Comparison of ENCODE assay signal across 20 cellular contexts in genomic region chr9:108855888-108856287, GRCh38. TPM values are rescaled to one million over a fixed set of nuclear protein-coding genes. Genes with fewer than 3 reads are reported as not detected.
DNase-seq lines count a peak whose midpoint lies in the region; ATAC-seq, FAIRE-seq and TF ChIP-seq lines count a peak whose summit lies in the region.
"Had no signal": no experiment of that assay in that cellular context is flagged by ENCODE, and none has a peak within 500 bp of the region (broad histone marks: within the 10 kb centered on the region; RNA-seq: fewer than 3 reads in every experiment).

TSS of gene ACTL7B (minus strand) at chr9:108855986. CDS start at chr9:108855930, 56 bp downstream.

- H4K5ac ChIP-seq in IMR-90 (ENCODE audit: low read depth, low read length), result no peak within 1 kb of the TSS

- no peak within 1 kb of the TSS for H3K4ac ChIP-seq in IMR-90 (ENCODE audit: low read depth, low read length)

- no peaks in the 10 kb centered on the region for H3K79me1 ChIP-seq in IMR-90 (ENCODE audit: low read depth in 1 of 2, low read length in 2 of 2)

- H3K18ac ChIP-seq in IMR-90 (ENCODE audit: low read depth, low read length), result no peak within 1 kb of the TSS

- TF ChIP-seq POLR2A in IMR-90 (IDR thresholded peaks at IDR 0.05; ENCODE audit: low read depth, low read length) (no peak), K562 (conservative IDR thresholded peaks at IDR 0.05) (no peak), testis (IDR thresholded peaks at IDR 0.05) (no peak)

- no peak for TF ChIP-seq RAD21 in IMR-90 (IDR thresholded peaks at IDR 0.05; ENCODE audit: low read length)
- TF ChIP-seq RAD21 in K562 (CRISPR knock-in tag; conservative IDR thresholded peaks at IDR 0.05 in 1 of 2, IDR thresholded peaks at IDR 0.05 in 1 of 2), result no peak

- DNase-seq in IMR-90, result no peak
- DNase-seq in K562 (ENCODE audit: extremely low read depth in 1 of 4, low spot score in 3 of 4), result no peak
- DNase-seq in osteoblast (ENCODE audit: insufficient read length, low spot score, missing footprints), result peak; percentile 84
- DNase-seq in testis, result no peak
- DNase-seq in heart right ventricle, result no peak
- DNase-seq in superior temporal gyrus (ENCODE audit: extremely low spot score), result no peak
- DNase-seq in left ventricle myocardium inferior, result no peak
- DNase-seq: AML-193; CD4-positive, alpha-beta T cell; DMS153; DMS79; GDM1; GOT3; H9 had no signal

- WGBS in IMR-90 (ENCODE audit: extremely low coverage in 2 of 2, insufficient read length in 1 of 2), 2 experiments, result 67% methylated on average over 3 of the region's 7 CpGs; no CpG with 5 or more reads in 1 of the 2 experiments
- 8% methylated on average over 7 of the region's 7 CpGs for WGBS in K562 (ENCODE audit: insufficient coverage, low coverage, missing lambda C conversion rate)
- 67 to 80% methylated on average over 4 to 7 of the region's 7 CpGs for WGBS in testis, 2 donors
- 77 to 78% methylated on average over 7 of the region's 7 CpGs for WGBS in heart right ventricle, 2 donors

- H3K4me2 ChIP-seq in IMR-90 (ENCODE audit: low read depth, low read length) (no peak within 1 kb of the TSS), K562 (ENCODE audit: insufficient read depth, low read length) (no peak within 1 kb of the TSS), osteoblast (ENCODE audit: insufficient read depth, low read length) (no peak within 1 kb of the TSS)
- H3K4me2 ChIP-seq: A549 had no signal

- H2AFZ ChIP-seq in IMR-90 (replicated peaks; ENCODE audit: low read length, poor library complexity), result peak within 1 kb of the TSS; percentile 58
- H2AFZ ChIP-seq in K562 (ENCODE audit: low read depth, low read length), result no peak within 1 kb of the TSS
- no peak within 1 kb of the TSS for H2AFZ ChIP-seq in osteoblast (ENCODE audit: low read length)

- no peak within 1 kb of the TSS for H3K56ac ChIP-seq in IMR-90 (ENCODE audit: extremely low read depth, insufficient read depth, low read length)

- H3K4me1 ChIP-seq in IMR-90 (ENCODE audit: control insufficient read depth, insufficient read depth, low read length) (no peaks in the 10 kb centered on the region), K562 (replicated peaks in 1 of 2; ENCODE audit: control insufficient read depth in 2 of 2, insufficient read depth in 2 of 2, low read length in 2 of 2) (peaks cover 0 to 15% of the 10 kb centered on the region in 2 experiments; a peak in 1 of 5 replicates), osteoblast (ENCODE audit: insufficient read depth, low read length) (peaks cover 6% of the 10 kb centered on the region), testis (no peaks in the 10 kb centered on the region), heart right ventricle (no peaks in the 10 kb centered on the region), left ventricle myocardium inferior (no peaks in the 10 kb centered on the region)
- H3K4me1 ChIP-seq: A549 had no signal

- H2BK20ac ChIP-seq in IMR-90 (ENCODE audit: low read depth, low read length), result no peak within 1 kb of the TSS

- no peak within 1 kb of the TSS for H3K14ac ChIP-seq in IMR-90 (replicated peaks; ENCODE audit: low read depth, low read length)

- H4K8ac ChIP-seq in IMR-90 (ENCODE audit: low read depth in 2 of 2, low read length in 2 of 2), result no peak within 1 kb of the TSS

- no peak within 1 kb of the TSS for H2BK15ac ChIP-seq in IMR-90 (ENCODE audit: low read depth, low read length)

- TF ChIP-seq EP300 in K562 (IDR thresholded peaks at IDR 0.05; ENCODE audit: low read length), result no peak

- ATAC-seq in IMR-90 (ENCODE audit: low read depth), result no peak
- no peak for ATAC-seq in K562
- no peak for ATAC-seq in heart right ventricle
- ATAC-seq: A549 had no signal

- no peak within 1 kb of the TSS for H2BK120ac ChIP-seq in IMR-90 (ENCODE audit: low read depth, low read length)

- no peak within 1 kb of the TSS for H2BK5ac ChIP-seq in IMR-90 (ENCODE audit: low read depth, low read length, poor library complexity, severe bottlenecking)

- intact Hi-C loops in IMR-90 (cut with micrococcal nuclease), result no loop called here
- intact Hi-C loops in K562 (cut with micrococcal nuclease), result loop anchor here (10.0 kb wide), 1 partner anchor 369 kb away; no protein-coding TSS in a partner anchor
- intact Hi-C loops in testis (cut with DNase I; ENCODE audit: low total_unique reads), result no loop called here
- intact Hi-C loops in heart right ventricle (cut with DNase I), result no loop called here
- intact Hi-C loops in left ventricle myocardium inferior (cut with micrococcal nuclease), result no loop called here

- TF ChIP-seq CTCF in IMR-90 (conservative IDR thresholded peaks at IDR 0.05; ENCODE audit: low read depth, low read length) (no peak), K562 (IDR thresholded peaks at IDR 0.05 in 2 of 3, conservative IDR thresholded peaks at IDR 0.05 in 1 of 3; ENCODE audit: insufficient read depth in 2 of 3, low read depth in 1 of 3, low read length in 3 of 3) (no peak), osteoblast (IDR thresholded peaks at IDR 0.05; ENCODE audit: extremely low read depth, low read depth, low read length) (no peak), testis (IDR thresholded peaks at IDR 0.05) (no peak), heart right ventricle (IDR thresholded peaks at IDR 0.05) (no peak), left ventricle myocardium inferior (IDR thresholded peaks at IDR 0.05; ENCODE audit: borderline replicate concordance) (no peak)

- no peak within 1 kb of the TSS for H3K23ac ChIP-seq in IMR-90 (ENCODE audit: low read depth, low read length)

- H3K9me3 ChIP-seq in IMR-90 (ENCODE audit: control insufficient read depth, insufficient read depth, low read length) (no peaks in the 10 kb centered on the region), K562 (replicated peaks; ENCODE audit: control insufficient read depth, insufficient read depth, low read depth, low read length) (no peaks in the 10 kb centered on the region), osteoblast (ENCODE audit: low read depth, low read length) (no peaks in the 10 kb centered on the region), testis (no peaks in the 10 kb centered on the region), heart right ventricle (no peaks in the 10 kb centered on the region), left ventricle myocardium inferior (replicated peaks) (no peaks in the 10 kb centered on the region)
- H3K9me3 ChIP-seq: A549 had no signal

- POLR2A ChIA-PET in IMR-90 (lab: Charles Lee; ENCODE audit: unreplicated experiment) (no interaction called here), K562 (lab: Yijun Ruan, JAX) (interaction anchor here (1.5 kb wide), 1 partner anchor 12 kb away, joined by 6 read pairs; no protein-coding TSS in a partner anchor)

- peaks cover 8% of the 10 kb centered on the region for H3K27me3 ChIP-seq in IMR-90 (ENCODE audit: control insufficient read depth, insufficient read depth, low read length)
- H3K27me3 ChIP-seq in K562 (ENCODE audit: control insufficient read depth in 2 of 2, insufficient read depth in 2 of 2, low read length in 2 of 2), result peaks cover 38 to 45% of the 10 kb centered on the region in 2 experiments
- peaks cover 8% of the 10 kb centered on the region for H3K27me3 ChIP-seq in osteoblast (ENCODE audit: insufficient read depth, low read length)
- H3K27me3 ChIP-seq in testis, result no peaks in the 10 kb centered on the region
- H3K27me3 ChIP-seq in heart right ventricle, result peaks cover 0 to 6% (median 0%) of the 10 kb centered on the region in 7 donors
- H3K27me3 ChIP-seq in left ventricle myocardium inferior (ENCODE audit: low read depth), result no peaks in the 10 kb centered on the region

- H4K20me1 ChIP-seq in IMR-90 (ENCODE audit: insufficient read depth, low read length), result no peaks in the 10 kb centered on the region
- no peaks in the 10 kb centered on the region; the same call in 1 of the 2 replicates for H4K20me1 ChIP-seq in K562 (replicated peaks; ENCODE audit: control insufficient read depth, insufficient read depth, low read length)
- H4K20me1 ChIP-seq in osteoblast (ENCODE audit: insufficient read depth, low read length), result no peaks in the 10 kb centered on the region

- CTCF ChIA-PET in IMR-90 (lab: Yijun Ruan, JAX), result no interaction called here
- CTCF ChIA-PET in K562 (lab: Yijun Ruan, JAX; ENCODE audit: low intra/inter-chr PET ratio), result no interaction called here

- H3K27ac ChIP-seq in IMR-90 (ENCODE audit: insufficient read depth, low read length), result no peak within 1 kb of the TSS
- no peak within 1 kb of the TSS for H3K27ac ChIP-seq in K562 (ENCODE audit: extremely low read depth, low read depth, low read length)
- no peak within 1 kb of the TSS for H3K27ac ChIP-seq in osteoblast (ENCODE audit: low read depth, low read length)
- no peak within 1 kb of the TSS for H3K27ac ChIP-seq in testis
- H3K27ac ChIP-seq in heart right ventricle, result no peak within 1 kb of the TSS
- H3K27ac ChIP-seq in left ventricle myocardium inferior (replicated peaks), result no peak within 1 kb of the TSS
- H3K27ac ChIP-seq: 22Rv1, A549, C4-2B had no signal

- FAIRE-seq in K562 (lab: Jason Lieb, UNC), result no peak
- FAIRE-seq: A549 had no signal

- no peak within 1 kb of the TSS for H2AK9ac ChIP-seq in IMR-90 (replicated peaks; ENCODE audit: low read depth, low read length, poor library complexity)

- no peaks in the 10 kb centered on the region for H3K79me2 ChIP-seq in K562 (ENCODE audit: control insufficient read depth, insufficient read depth, low read length)
- H3K79me2 ChIP-seq in osteoblast (ENCODE audit: insufficient read depth, low read length), result no peaks in the 10 kb centered on the region

- in situ Hi-C loops in IMR-90 (cut with MboI; ENCODE audit: low sequenced_read_pairs) (no loop called here), K562 (cut with MboI) (no loop called here)

- H3K9ac ChIP-seq in IMR-90 (ENCODE audit: low read depth, low read length) (no peak within 1 kb of the TSS), K562 (ENCODE audit: insufficient read depth in 1 of 2, low read depth in 2 of 2, low read length in 2 of 2) (no peak within 1 kb of the TSS)

- no TSS peak for BruUV-seq in IMR-90 (replicated peaks; lab: Mats Ljungman, UMichigan)
- no TSS peak for BruUV-seq in K562 (replicated peaks; lab: Mats Ljungman, UMichigan)

- dilution Hi-C loops in IMR-90 (cut with HindIII; ENCODE audit: low sequenced_read_pairs, unreplicated experiment), result no loop called here

- H2AK5ac ChIP-seq in IMR-90 (ENCODE audit: low read depth, low read length), result no peak within 1 kb of the TSS

- H3K36me3 ChIP-seq in IMR-90 (ENCODE audit: control insufficient read depth, insufficient read depth, low read length) (no peaks in the 10 kb centered on the region), K562 (ENCODE audit: control insufficient read depth, insufficient read depth, low read length) (no peaks in the 10 kb centered on the region), osteoblast (ENCODE audit: insufficient read depth, low read length) (no peaks in the 10 kb centered on the region), testis (ENCODE audit: low read depth, missing control alignments) (no peaks in the 10 kb centered on the region), heart right ventricle (no peaks in the 10 kb centered on the region), left ventricle myocardium inferior (no peaks in the 10 kb centered on the region)

- H3K9me1 ChIP-seq in IMR-90 (ENCODE audit: insufficient read depth, low read length), result no peaks in the 10 kb centered on the region
- H3K9me1 ChIP-seq in K562 (ENCODE audit: control insufficient read depth, insufficient read depth, low read length), result no peaks in the 10 kb centered on the region

- no peak within 1 kb of the TSS for H4K91ac ChIP-seq in IMR-90 (ENCODE audit: insufficient read depth, low read depth, low read length)

- H3K4me3 ChIP-seq in IMR-90 (ENCODE audit: insufficient read depth, low read depth, low read length), result no peak within 1 kb of the TSS
- no peak within 1 kb of the TSS for H3K4me3 ChIP-seq in K562
- no peak within 1 kb of the TSS for H3K4me3 ChIP-seq in osteoblast (ENCODE audit: insufficient read depth, low read length)
- peak within 1 kb of the TSS; percentile 17 to 32 for H3K4me3 ChIP-seq in testis
- H3K4me3 ChIP-seq in heart right ventricle, result no peak within 1 kb of the TSS
- H3K4me3 ChIP-seq in left ventricle myocardium inferior, result no peak within 1 kb of the TSS
- H3K4me3 ChIP-seq: A549 had no signal

RNA-seq across cellular contexts. Expression of gene ACTL7B, which starts in this region (rescaled TPM):
- total RNA-seq in IMR-90 (2012; rRNA removed) (not detected in 2 replicates), K562 (2014; rRNA removed) (not detected in 2 replicates), K562 (2014; rRNA removed; fragmentation: Illumina TruSeq; extraction: Trizol) (not detected in 2 replicates), K562 (2015; rRNA removed; fragmentation: Illumina TruSeq; extraction: Trizol) (not detected in 2 replicates), K562 (2021) (not detected in 2 replicates), osteoblast (not detected in 2 replicates), testis (100 to 1,000 TPM in 1 of 2 donors, 10 to 100 TPM in 1; 72.6 to 129 TPM), heart right ventricle (not detected), left ventricle myocardium inferior (not detected)
- polyA plus RNA-seq in IMR-90 (2012; rRNA removed) (not detected in 2 replicates), K562 (2011; rRNA removed) (not detected in 2 replicates), K562 (2014; fragmentation: Illumina TruSeq; extraction: Trizol) (not detected in 2 replicates), K562 (2014; fragmentation: Nextera tagmentation; extraction: Ambion mirVana) (not detected), K562 (2014; rRNA removed) (0.04 TPM in 1 of 2 replicates, not detected in the other), testis (ENCODE audit: insufficient read depth, low read depth, low replicate concordance) (162 TPM), heart right ventricle (not detected)
- polyA plus RNA-seq in IMR-90 (2012; cell fraction: cytosol; rRNA removed), result not detected in 2 replicates
- 0.08 and 0.24 TPM in 2 replicates for polyA plus RNA-seq in IMR-90 (2012; cell fraction: nucleus; rRNA removed; ENCODE audit: low replicate concordance)
- total RNA-seq in K562 (2011; cell fraction: chromatin; rRNA removed; ENCODE audit: low replicate concordance), result not detected in 2 replicates
- total RNA-seq in K562 (2011; cell fraction: nucleolus; rRNA removed), result 0.13 TPM in 1 of 2 replicates, not detected in the other
- total RNA-seq in K562 (2011; cell fraction: nucleoplasm; rRNA removed), result 0.31 TPM in 1 of 2 replicates, not detected in the other
- not detected in 2 replicates for polyA plus RNA-seq in K562 (2011; cell fraction: cytosol; rRNA removed)
- polyA plus RNA-seq in K562 (2011; cell fraction: nucleus; rRNA removed), result 0.04 TPM in 2 replicates
- not detected in 2 replicates for polyA plus RNA-seq in K562 (2012)
- not detected in 2 replicates for polyA minus RNA-seq in K562 (2011; rRNA and poly(A)+ RNA removed)
- polyA minus RNA-seq in K562 (2011; cell fraction: cytosol; rRNA and poly(A)+ RNA removed), result not detected in 2 replicates
- not detected in 2 replicates for polyA minus RNA-seq in K562 (2011; cell fraction: nucleus; rRNA and poly(A)+ RNA removed)
- total RNA-seq: Daoy, HT-29 had no signal
- polyA plus RNA-seq: A549, BJ had no signal

Comparison
In these comparisons a context has a peak if more than half of its experiments do, and no peak if none do; other contexts are left out.
1. RNA of gene ACTL7B (total RNA-seq): 72.6 to 129 TPM in testis; not detected in left ventricle myocardium inferior (single experiment), not detected in IMR-90, 0.13 to 0.31 TPM in K562, not detected in osteoblast and not detected in heart right ventricle; every median in the first group is over 10 times any median in the second.
2. RNA of gene ACTL7B (polyA plus RNA-seq): 162 TPM in testis (single experiment); 0.08 to 0.24 TPM in IMR-90, 0.04 TPM in K562 and not detected in heart right ventricle; every median in the first group is over 100 times any median in the second.
3. Peak in DNase-seq in osteoblast; RNA of the gene not detected or under 1 TPM.
4. H3K4me3 ChIP-seq: peak in testis (2 of 2); none in IMR-90 (single experiment), K562 (single experiment), osteoblast (single experiment), heart right ventricle (0 of 10) and left ventricle myocardium inferior (single experiment).